In the genomic region with DNA sequence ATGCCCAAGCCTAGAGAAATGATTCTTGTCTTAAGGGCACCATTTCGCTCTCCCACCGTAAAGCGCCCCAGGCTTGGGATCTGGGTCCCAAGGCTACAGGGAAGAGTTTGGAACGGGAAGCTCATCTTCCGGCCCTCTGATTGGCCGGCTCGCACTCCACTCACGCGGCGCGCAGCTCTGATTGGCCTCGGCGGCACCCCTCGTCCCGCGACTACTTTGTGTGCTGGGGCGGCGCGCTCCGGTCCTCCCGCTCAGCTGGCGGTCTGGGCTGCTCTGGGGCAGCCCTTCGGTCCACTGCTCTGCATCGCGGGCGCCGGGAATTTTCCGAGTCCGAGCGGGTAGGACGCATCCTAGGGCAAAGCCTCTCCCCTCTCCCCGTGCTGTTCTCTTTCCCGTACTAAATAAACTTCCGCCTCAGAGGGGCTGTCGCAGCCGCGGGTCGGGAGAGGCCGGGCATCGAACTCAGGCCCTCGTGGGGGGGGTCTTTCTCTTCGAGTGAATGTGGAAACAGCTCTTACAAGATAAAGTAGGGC, we compare ENCODE assay signal across 8 cellular contexts. TPM values are rescaled to one million over a fixed set of nuclear protein-coding genes. Genes with fewer than 3 reads are reported as not detected.
DNase-seq lines count a peak whose midpoint lies in the region; ATAC-seq and TF ChIP-seq lines count a peak whose summit lies in the region.

No MANE protein-coding gene starts in this region.

- peak; percentile 97 for DNase-seq in DMS79 treated with DMSO at 0.1 percent for 48 hours (lab: John Stamatoyannopoulos, UW)
- peak; percentile 83 for DNase-seq in RPMI8226
- DNase-seq in activated effector memory CD4-positive, alpha-beta T cell treated with Interleukin-2 at 50 U/mL for 16 hours = peak; percentile 71
- peak; percentile 93 for DNase-seq in fibroblast of the aortic adventitia (ENCODE audit: low read depth)
- DNase-seq in nephron progenitor cell = peak; percentile 88

- peak overlapping the region; percentile 95 for H3K4me3 Mint-ChIP-seq in nephron progenitor cell
- peak overlapping the region; percentile 99 for H3K4me3 Mint-ChIP-seq in stimulated activated naive CD8-positive, alpha-beta T cell treated with anti-CD3 and anti-CD28 coated beads, Interleukin-15, Interleukin-2, amounts not matched to agents 100 ng/mL and 50 ng/mL, for 24 hours

- peak overlapping the region; percentile 62 for H2AFZ ChIP-seq in KMS-11 (ENCODE audit: low read depth)

- H3K4me3 ChIP-seq in KMS-11 (IDR thresholded peaks at IDR 0.05; ENCODE audit: insufficient read depth, low read depth, low read length) (no peak overlapping the region), fibroblast of the aortic adventitia (ENCODE audit: low read depth, low read length) (peak overlapping the region; percentile 75)

- no peaks in the 10 kb centered on the region for H3K9me3 Mint-ChIP-seq in nephron progenitor cell
- no peaks in the 10 kb centered on the region for H3K9me3 Mint-ChIP-seq in stimulated activated naive CD8-positive, alpha-beta T cell treated with anti-CD3 and anti-CD28 coated beads, Interleukin-15, Interleukin-2, amounts not matched to agents 100 ng/mL and 50 ng/mL, for 24 hours

- H3K4me2 ChIP-seq in KMS-11 = peak overlapping the region; percentile 60

- no peaks in the 10 kb centered on the region for H3K36me3 ChIP-seq in KMS-11 (ENCODE audit: insufficient read depth)

- peak overlapping the region; percentile 63 for H3K27ac ChIP-seq in KMS-11

- peaks cover 4% of the 10 kb centered on the region for H3K27me3 Mint-ChIP-seq in nephron progenitor cell (ENCODE audit: low read depth, poor library complexity)
- no peaks in the 10 kb centered on the region for H3K27me3 Mint-ChIP-seq in stimulated activated naive CD8-positive, alpha-beta T cell treated with anti-CD3 and anti-CD28 coated beads, Interleukin-15, Interleukin-2, amounts not matched to agents 100 ng/mL and 50 ng/mL, for 24 hours

- peaks cover 23% of the 10 kb centered on the region for H3K4me1 Mint-ChIP-seq in nephron progenitor cell
- H3K4me1 Mint-ChIP-seq in stimulated activated naive CD8-positive, alpha-beta T cell treated with anti-CD3 and anti-CD28 coated beads, Interleukin-15, Interleukin-2, amounts not matched to agents 100 ng/mL and 50 ng/mL, for 24 hours (ENCODE audit: low read depth) = peaks cover 55% of the 10 kb centered on the region

- ATAC-seq in GM21723 (IDR thresholded peaks at IDR 0.05; ENCODE audit: unreplicated experiment) = peak; percentile 64

- peak overlapping the region; percentile 98 for H3K27ac Mint-ChIP-seq in nephron progenitor cell
- peak overlapping the region; percentile 99 for H3K27ac Mint-ChIP-seq in stimulated activated naive CD8-positive, alpha-beta T cell treated with anti-CD3 and anti-CD28 coated beads, Interleukin-15, Interleukin-2, amounts not matched to agents 100 ng/mL and 50 ng/mL, for 24 hours

- H4K20me1 ChIP-seq in KMS-11 (ENCODE audit: insufficient read depth) = no peaks in the 10 kb centered on the region

- H3K79me2 ChIP-seq in KMS-11 (ENCODE audit: insufficient read depth, low read depth) = peaks cover 23% of the 10 kb centered on the region; the same call in 1 of the 2 replicates

- no peaks in the 10 kb centered on the region for H3K27me3 ChIP-seq in KMS-11 (ENCODE audit: insufficient read depth, low read depth)

- H3K9ac ChIP-seq in KMS-11 = peak overlapping the region; percentile 81

- H3K36me3 Mint-ChIP-seq in nephron progenitor cell (ENCODE audit: low read depth) = no peaks in the 10 kb centered on the region
- peaks cover 8% of the 10 kb centered on the region for H3K36me3 Mint-ChIP-seq in stimulated activated naive CD8-positive, alpha-beta T cell treated with anti-CD3 and anti-CD28 coated beads, Interleukin-15, Interleukin-2, amounts not matched to agents 100 ng/mL and 50 ng/mL, for 24 hours (ENCODE audit: low read depth)

- H3K4me1 ChIP-seq in KMS-11 (ENCODE audit: low read depth, poor library complexity, severe bottlenecking) = peaks cover 27% of the 10 kb centered on the region

- TF ChIP-seq CTCF in KMS-11 (conservative IDR thresholded peaks at IDR 0.05; ENCODE audit: low read depth, low read length) (no peak), fibroblast of the aortic adventitia (IDR thresholded peaks at IDR 0.05; ENCODE audit: insufficient read depth, low read length) (peak; percentile 8), nephron progenitor cell (IDR thresholded peaks at IDR 0.05) (no peak)

RNA-seq across cellular contexts. Expression of a gene that starts 0.8 kb away (rescaled TPM):
- 119 and 165 TPM in 2 replicates for total RNA-seq in fibroblast of the aortic adventitia (ENCODE audit: low replicate concordance)
